ENCODE assay signal across 18 cellular contexts in genomic region chr17:44956076-44956475, GRCh38. TPM values are rescaled to one million over a fixed set of nuclear protein-coding genes. Genes with fewer than 3 reads are reported as not detected.
"Had no signal": no experiment of that assay in that cellular context is flagged by ENCODE, and none has a peak within 500 bp of the region (broad histone marks: within the 10 kb centered on the region; RNA-seq: fewer than 3 reads in every experiment).

No MANE protein-coding gene starts in this region.

- H3K4me3 Mint-ChIP-seq: activated naive CD8-positive, alpha-beta T cell treated with anti-CD3 and anti-CD28 coated beads for 36 hours; activated T-helper 1 cell treated with anti-CD3 and anti-CD28 coated beads, Interleukin-12 subunit alpha, Interleukin-12 subunit beta, Interleukin-2, Interleukin-4 antibody, amounts not matched to agents 30 ng/mL and 10 ng/mL and 1 ng/mL, durations not matched to agents 14 hours and 24 hours and 36 hours; dendritic cell treated with granulocyte-macrophage colony-stimulating factor and Interleukin-4, amounts not matched to agents 40 ng/mL and 50 ng/mL, for 4 days; effector memory CD8-positive, alpha-beta T cell; immature natural killer cell; naive thymus-derived CD8-positive, alpha-beta T cell had no signal

- DNase-seq: activated CD4-positive, alpha-beta T cell treated with anti-CD3 and anti-CD28 coated beads, Interleukin-2, amount 50 U/mL, for 1 hour; activated CD8-positive, alpha-beta memory T cell treated with anti-CD3 and anti-CD28 coated beads for 24 hours; activated naive CD8-positive, alpha-beta T cell treated with anti-CD3 and anti-CD28 coated beads for 36 hours; cerebellar nuclear complex; effector memory CD8-positive, alpha-beta T cell; immature natural killer cell; left colon; mucosa of descending colon; naive thymus-derived CD8-positive, alpha-beta T cell; nucleus accumbens; stimulated activated naive CD4-positive, alpha-beta T cell treated with Interleukin-2 at 50 U/mL for 16 hours; trophoblast cell had no signal

- H3K36me3 ChIP-seq: prostate gland had no signal

- H3K27ac ChIP-seq: prostate gland had no signal

- H3K4me1 ChIP-seq: prostate gland had no signal

- H3K36me3 Mint-ChIP-seq: activated naive CD8-positive, alpha-beta T cell treated with anti-CD3 and anti-CD28 coated beads for 36 hours; immature natural killer cell; naive thymus-derived CD8-positive, alpha-beta T cell had no signal

- H3K4me3 ChIP-seq: mucosa of descending colon, prostate gland had no signal

- H3K9me3 ChIP-seq: mucosa of descending colon, prostate gland had no signal

- H3K9me3 Mint-ChIP-seq: activated naive CD8-positive, alpha-beta T cell treated with anti-CD3 and anti-CD28 coated beads for 36 hours; activated T-helper 1 cell treated with anti-CD3 and anti-CD28 coated beads, Interleukin-12 subunit alpha, Interleukin-12 subunit beta, Interleukin-2, Interleukin-4 antibody, amounts not matched to agents 30 ng/mL and 10 ng/mL and 1 ng/mL, durations not matched to agents 14 hours and 24 hours and 36 hours; dendritic cell treated with granulocyte-macrophage colony-stimulating factor and Interleukin-4, amounts not matched to agents 40 ng/mL and 50 ng/mL, for 4 days; effector memory CD8-positive, alpha-beta T cell; immature natural killer cell; naive thymus-derived CD8-positive, alpha-beta T cell had no signal

- ATAC-seq: effector memory CD8-positive, alpha-beta T cell; left colon; mucosa of descending colon; naive thymus-derived CD8-positive, alpha-beta T cell; sciatic nerve had no signal

- FAIRE-seq: frontal cortex had no signal

- H3K27ac Mint-ChIP-seq: activated naive CD8-positive, alpha-beta T cell treated with anti-CD3 and anti-CD28 coated beads for 36 hours; activated T-helper 1 cell treated with anti-CD3 and anti-CD28 coated beads, Interleukin-12 subunit alpha, Interleukin-12 subunit beta, Interleukin-2, Interleukin-4 antibody, amounts not matched to agents 30 ng/mL and 10 ng/mL and 1 ng/mL, durations not matched to agents 14 hours and 24 hours and 36 hours; dendritic cell treated with granulocyte-macrophage colony-stimulating factor and Interleukin-4, amounts not matched to agents 40 ng/mL and 50 ng/mL, for 4 days; effector memory CD8-positive, alpha-beta T cell; immature natural killer cell; naive thymus-derived CD8-positive, alpha-beta T cell had no signal

RNA-seq across cellular contexts. Expression of gene KIF18B, which starts 8.5 kb away (rescaled TPM):
- total RNA-seq: naive thymus-derived CD8-positive, alpha-beta T cell had no signal
- polyA plus RNA-seq: naive thymus-derived CD8-positive, alpha-beta T cell had no signal

RNA-seq across cellular contexts. Expression of gene C1QL1, which starts 12.0 kb away (rescaled TPM):
- total RNA-seq: activated naive CD8-positive, alpha-beta T cell treated with anti-CD3 and anti-CD28 coated beads for 36 hours; epithelial cell of proximal tubule; naive thymus-derived CD8-positive, alpha-beta T cell had no signal
- polyA plus RNA-seq: naive thymus-derived CD8-positive, alpha-beta T cell had no signal

RNA-seq across cellular contexts. Expression of gene GFAP, which starts 40.8 kb away (rescaled TPM):
- total RNA-seq: activated naive CD8-positive, alpha-beta T cell treated with anti-CD3 and anti-CD28 coated beads for 36 hours; activated T-helper 1 cell treated with anti-CD3 and anti-CD28 coated beads, Interleukin-12 subunit alpha, Interleukin-12 subunit beta, Interleukin-2, Interleukin-4 antibody, amounts not matched to agents 30 ng/mL and 10 ng/mL and 1 ng/mL, durations not matched to agents 14 hours and 24 hours and 36 hours; naive thymus-derived CD8-positive, alpha-beta T cell had no signal
